In genomic region chr7:130930710-130931109, GRCh38 we compare ENCODE assay signal across 14 cellular contexts.
A peak's percentile ranks its signal among the peaks of the same experiment; 100 is the strongest.
DNase-seq lines count a peak whose midpoint lies in the region; ATAC-seq, FAIRE-seq and TF ChIP-seq lines count a peak whose summit lies in the region.
"Had no signal": no experiment of that assay in that cellular context is flagged by ENCODE, and none has a peak within 500 bp of the region (broad histone marks: within the 10 kb centered on the region; RNA-seq: fewer than 3 reads in every experiment).

No MANE protein-coding gene starts in this region.

- H3K9me3 ChIP-seq in left ventricle myocardium inferior (replicated peaks) (no peaks in the 10 kb centered on the region), heart right ventricle (no peaks in the 10 kb centered on the region), astrocyte (ENCODE audit: insufficient read depth, low read depth, low read length) (no peaks in the 10 kb centered on the region), muscle layer of duodenum (ENCODE audit: control insufficient read depth in 1 of 2, low read length in 2 of 2) (no peaks in the 10 kb centered on the region), vagina (no peaks in the 10 kb centered on the region)

- H3K79me2 ChIP-seq in astrocyte (ENCODE audit: insufficient read depth, low read length), result peaks cover 99% of the 10 kb centered on the region

- H3K9ac ChIP-seq in astrocyte (ENCODE audit: low read length), result no peak overlapping the region

- intact Hi-C loops in left ventricle myocardium inferior (cut with micrococcal nuclease) (no loop called here), heart right ventricle (cut with DNase I) (no loop called here), vagina (cut with DNase I) (no loop called here)

- FAIRE-seq in astrocyte (lab: Jason Lieb, UNC), result no peak

- H3K36me3 Mint-ChIP-seq in astrocyte (ENCODE audit: low read depth, unreplicated experiment), result peaks cover 7% of the 10 kb centered on the region

- H3K36me3 ChIP-seq in left ventricle myocardium inferior (peaks cover 13% of the 10 kb centered on the region), heart right ventricle (peaks cover 0 to 42% (median 6%) of the 10 kb centered on the region in 9 donors), astrocyte (ENCODE audit: insufficient read depth, low read length) (peaks cover 9% of the 10 kb centered on the region), muscle layer of duodenum (ENCODE audit: control insufficient read depth in 1 of 2, insufficient read depth in 2 of 2, low read length in 2 of 2) (peaks cover 8 to 10% of the 10 kb centered on the region in 2 donors), vagina (no peaks in the 10 kb centered on the region)

- H3K4me1 ChIP-seq in left ventricle myocardium inferior, result peaks cover 59% of the 10 kb centered on the region
- peaks cover 0 to 56% (median 24%) of the 10 kb centered on the region in 9 donors for H3K4me1 ChIP-seq in heart right ventricle
- no peaks in the 10 kb centered on the region for H3K4me1 ChIP-seq in astrocyte (ENCODE audit: insufficient read depth, low read length)
- H3K4me1 ChIP-seq in muscle layer of duodenum (ENCODE audit: control insufficient read depth in 1 of 2, insufficient read depth in 2 of 2, low read length in 2 of 2), result peaks cover 0 to 11% of the 10 kb centered on the region in 2 donors
- peaks cover 81% of the 10 kb centered on the region for H3K4me1 ChIP-seq in vagina

- H3K9me3 Mint-ChIP-seq in astrocyte (ENCODE audit: unreplicated experiment), result no peaks in the 10 kb centered on the region

- no peaks in the 10 kb centered on the region for H3K27me3 Mint-ChIP-seq in astrocyte (ENCODE audit: low read depth, unreplicated experiment)

- H3K4me2 ChIP-seq in astrocyte (ENCODE audit: low read length), result no peak overlapping the region

- peak overlapping the region; percentile 14 for H3K27ac ChIP-seq in left ventricle myocardium inferior (replicated peaks)
- peak overlapping the region in 3 of 10 donors; percentile 4 to 81 (median 42) for H3K27ac ChIP-seq in heart right ventricle
- no peak overlapping the region for H3K27ac ChIP-seq in astrocyte (ENCODE audit: low read depth, low read length)
- H3K27ac ChIP-seq in muscle layer of duodenum (ENCODE audit: low read length), result peak overlapping the region; percentile 16
- peak overlapping the region; percentile 66 for H3K27ac ChIP-seq in vagina

- H3K4me3 Mint-ChIP-seq in astrocyte (ENCODE audit: unreplicated experiment), result no peak overlapping the region

- H4K20me1 ChIP-seq in astrocyte (ENCODE audit: insufficient read depth, low read length), result peaks cover 70% of the 10 kb centered on the region

- ATAC-seq in heart right ventricle (no peak), HG02970 (IDR thresholded peaks at IDR 0.05; ENCODE audit: low FRiP score, unreplicated experiment) (no peak)

- H3K27ac Mint-ChIP-seq in astrocyte (ENCODE audit: unreplicated experiment), result peak overlapping the region; percentile 26

- DNase-seq in left ventricle myocardium inferior (no peak), heart right ventricle (no peak), astrocyte (ENCODE audit: low read depth) (no peak), vagina (ENCODE audit: extremely low spot score in 2 of 2) (no peak), RKO (ENCODE audit: low spot score) (no peak), COLO829 (ENCODE audit: low spot score) (no peak)
- DNase-seq: AML-193, amniotic stem cell, erythroblast, islet precursor cell, Karpas-422, NCI-H524 treated with DMSO at 0.1 percent for 48 hours had no signal

- WGBS in heart right ventricle, 2 donors, result 71 to 87% methylated on average over 7 of the region's 7 CpGs

- peaks cover 9% of the 10 kb centered on the region for H3K4me1 Mint-ChIP-seq in astrocyte (ENCODE audit: low read depth, unreplicated experiment)

- TF ChIP-seq POLR2A in vagina (IDR thresholded peaks at IDR 0.05), result no peak

- TF ChIP-seq CTCF in left ventricle myocardium inferior (IDR thresholded peaks at IDR 0.05; ENCODE audit: borderline replicate concordance) (no peak), heart right ventricle (IDR thresholded peaks at IDR 0.05) (no peak), astrocyte (IDR thresholded peaks at IDR 0.05; ENCODE audit: insufficient read depth, low read depth, low read length) (no peak), vagina (IDR thresholded peaks at IDR 0.05) (no peak)

- H3K4me3 ChIP-seq in left ventricle myocardium inferior (no peak overlapping the region), heart right ventricle (no peak overlapping the region), astrocyte (ENCODE audit: insufficient read depth, low read depth, low read length) (no peak overlapping the region), muscle layer of duodenum (ENCODE audit: low read depth in 1 of 2, low read length in 2 of 2) (no peak overlapping the region), vagina (no peak overlapping the region)

- H3K27me3 ChIP-seq in left ventricle myocardium inferior (ENCODE audit: low read depth) (no peaks in the 10 kb centered on the region), heart right ventricle (no peaks in the 10 kb centered on the region), astrocyte (ENCODE audit: insufficient read depth, low read length) (no peaks in the 10 kb centered on the region), muscle layer of duodenum (ENCODE audit: low read depth, low read length) (no peaks in the 10 kb centered on the region), vagina (no peaks in the 10 kb centered on the region)

- no peak overlapping the region for H2AFZ ChIP-seq in astrocyte (ENCODE audit: low read depth, low read length)
